ENCODE assay signal across 15 cellular contexts in genomic region chr2:23651187-23651983, GRCh38.
DNase-seq lines count a peak whose midpoint lies in the region; ATAC-seq, FAIRE-seq and TF ChIP-seq lines count a peak whose summit lies in the region.
"Had no signal": no experiment of that assay in that cellular context is flagged by ENCODE, and none has a peak within 500 bp of the region (broad histone marks: within the 10 kb centered on the region; RNA-seq: fewer than 3 reads in every experiment).

No MANE protein-coding gene starts in this region.

- H3K9ac ChIP-seq in Karpas-422 (ENCODE audit: low read length): no peak overlapping the region

- no peaks in the 10 kb centered on the region for H3K36me3 Mint-ChIP-seq in activated T-helper 17 cell treated with anti-CD3 and anti-CD28 coated beads, Interleukin-2, amount 50 U/mL, for 72 hours (ENCODE audit: low read depth)
- H3K36me3 Mint-ChIP-seq: CD14-positive monocyte had no signal

- H2AFZ ChIP-seq in ACC112 (ENCODE audit: low read length, unreplicated experiment): no peak overlapping the region
- H2AFZ ChIP-seq in Karpas-422 (ENCODE audit: low read length): no peak overlapping the region

- H3K79me2 ChIP-seq in ACC112 (ENCODE audit: control insufficient read depth, insufficient read depth, low read length, unreplicated experiment) (no peaks in the 10 kb centered on the region), Karpas-422 (ENCODE audit: low read length) (no peaks in the 10 kb centered on the region)

- H3K27ac Mint-ChIP-seq in activated T-helper 17 cell treated with anti-CD3 and anti-CD28 coated beads, Interleukin-2, amount 50 U/mL, for 72 hours: no peak overlapping the region
- H3K27ac Mint-ChIP-seq: activated CD4-positive, alpha-beta memory T cell treated with anti-CD3 and anti-CD28 coated beads, Interleukin-2, amount 10 ng/mL, durations not matched to agents 7 days and 5 days; CD14-positive monocyte had no signal

- H3K4me3 Mint-ChIP-seq in activated T-helper 17 cell treated with anti-CD3 and anti-CD28 coated beads, Interleukin-2, amount 50 U/mL, for 72 hours: no peak overlapping the region
- H3K4me3 Mint-ChIP-seq: activated CD4-positive, alpha-beta memory T cell treated with anti-CD3 and anti-CD28 coated beads, Interleukin-2, amount 10 ng/mL, durations not matched to agents 7 days and 5 days; CD14-positive monocyte had no signal

- TF ChIP-seq POLR2A in H54 (IDR thresholded peaks at IDR 0.05; ENCODE audit: low read depth, low read length): no peak

- DNase-seq in H54 (ENCODE audit: insufficient read length, low spot score) (peak; percentile 68), glomerular visceral epithelial cell (ENCODE audit: extremely low spot score) (peak; percentile 47), NCI-H510A (lab: John Stamatoyannopoulos, UW) (no peak), Ammon's horn (ENCODE audit: low spot score) (no peak), Karpas-422 (no peak), GM19239 (ENCODE audit: insufficient read length, low spot score) (no peak)
- DNase-seq: activated CD4-positive, alpha-beta memory T cell treated with anti-CD3 and anti-CD28 coated beads, Interleukin-2, amount 10 ng/mL, durations not matched to agents 7 days and 5 days; amygdala; erythroblast; NCI-H446 treated with DMSO at 0.1 percent for 48 hours had no signal

- FAIRE-seq in H54 (lab: Jason Lieb, UNC) (peak; percentile 70), GM19239 (lab: Jason Lieb, UNC) (no peak)
- FAIRE-seq: GM12892 had no signal

- H3K9me3 ChIP-seq in Karpas-422 (ENCODE audit: low read length): no peaks in the 10 kb centered on the region

- no peaks in the 10 kb centered on the region for H3K27me3 Mint-ChIP-seq in activated T-helper 17 cell treated with anti-CD3 and anti-CD28 coated beads, Interleukin-2, amount 50 U/mL, for 72 hours
- H3K27me3 Mint-ChIP-seq: activated CD4-positive, alpha-beta memory T cell treated with anti-CD3 and anti-CD28 coated beads, Interleukin-2, amount 10 ng/mL, durations not matched to agents 7 days and 5 days had no signal

- H3K27ac ChIP-seq in ACC112 (ENCODE audit: low read depth, low read length) (peak overlapping the region; percentile 65), Karpas-422 (ENCODE audit: low read length) (no peak overlapping the region)

- no peaks in the 10 kb centered on the region for H3K9me2 ChIP-seq in Karpas-422 (replicated peaks; ENCODE audit: insufficient read depth, low read length)

- H3K4me3 ChIP-seq in ACC112 (ENCODE audit: low read depth, low read length) (no peak overlapping the region), Karpas-422 (ENCODE audit: low read length) (no peak overlapping the region)
- H3K4me3 ChIP-seq: lung had no signal

- no peaks in the 10 kb centered on the region for H3K4me1 Mint-ChIP-seq in activated T-helper 17 cell treated with anti-CD3 and anti-CD28 coated beads, Interleukin-2, amount 50 U/mL, for 72 hours
- H3K4me1 Mint-ChIP-seq: activated CD4-positive, alpha-beta memory T cell treated with anti-CD3 and anti-CD28 coated beads, Interleukin-2, amount 10 ng/mL, durations not matched to agents 7 days and 5 days had no signal

- no peaks in the 10 kb centered on the region for H3K27me3 ChIP-seq in ACC112 (ENCODE audit: insufficient read depth, low read length)
- no peaks in the 10 kb centered on the region for H3K27me3 ChIP-seq in Karpas-422 (ENCODE audit: low read length)

- H3K36me3 ChIP-seq in ACC112 (ENCODE audit: insufficient read depth, low read length) (no peaks in the 10 kb centered on the region), Karpas-422 (ENCODE audit: insufficient read depth, low read length) (no peaks in the 10 kb centered on the region)

- no peaks in the 10 kb centered on the region for H3K9me3 Mint-ChIP-seq in activated T-helper 17 cell treated with anti-CD3 and anti-CD28 coated beads, Interleukin-2, amount 50 U/mL, for 72 hours
- H3K9me3 Mint-ChIP-seq: activated CD4-positive, alpha-beta memory T cell treated with anti-CD3 and anti-CD28 coated beads, Interleukin-2, amount 10 ng/mL, durations not matched to agents 7 days and 5 days had no signal

- H3K4me1 ChIP-seq in ACC112 (ENCODE audit: control insufficient read depth, insufficient read depth, low read length, unreplicated experiment): peaks cover 20% of the 10 kb centered on the region
- no peaks in the 10 kb centered on the region for H3K4me1 ChIP-seq in Karpas-422 (ENCODE audit: low read length)

- ATAC-seq in activated T-helper 17 cell treated with anti-CD3 and anti-CD28 coated beads, Interleukin-2, amount 50 U/mL, for 72 hours (replicated peaks): peak; percentile 42

- no peak overlapping the region for H3K4me2 ChIP-seq in Karpas-422 (ENCODE audit: low read depth, low read length, poor library complexity, severe bottlenecking)

- H4K20me1 ChIP-seq in Karpas-422 (ENCODE audit: insufficient read depth, low read depth, low read length): peaks cover 6% of the 10 kb centered on the region; the same call in 1 of the 2 replicates

Comparison
In these comparisons a context has a peak if more than half of its experiments do, and no peak if none do; other contexts are left out.
1. DNase-seq: peak in H54 (single experiment) and glomerular visceral epithelial cell (single experiment); none in NCI-H510A (single experiment), Ammon's horn (single experiment), Karpas-422 (single experiment) and GM19239 (single experiment).